ENCODE assay signal across 6 cellular contexts in the genomic region with DNA sequence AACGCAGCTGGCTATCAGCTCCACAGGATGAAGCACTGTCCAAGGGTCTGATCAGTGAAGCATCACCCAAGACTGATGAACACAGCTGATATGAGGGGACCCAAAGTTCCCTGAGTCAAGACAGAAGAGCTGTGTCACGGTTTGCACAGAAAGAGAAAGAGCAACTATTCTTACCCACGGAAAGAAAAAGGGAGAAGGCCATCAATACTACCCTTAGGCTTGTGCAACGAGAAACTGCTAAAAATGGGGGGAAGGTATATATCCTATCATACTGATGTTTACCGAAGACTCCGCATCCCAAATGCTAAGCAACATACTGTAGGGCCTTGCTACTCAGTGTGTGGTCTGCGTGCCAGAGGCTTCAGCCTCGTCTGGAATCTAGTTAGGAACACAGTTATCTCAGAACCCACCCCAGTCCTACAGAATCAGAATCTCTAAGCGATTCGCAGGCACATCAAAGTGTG.
DNase-seq lines count a peak whose midpoint lies in the region; ATAC-seq lines count a peak whose summit lies in the region.

No MANE protein-coding gene starts in this region.

- H3K36me3 ChIP-seq in adipocyte (ENCODE audit: control insufficient read depth, insufficient read depth, low read length, severe bottlenecking) (peaks cover 15% of the 10 kb centered on the region), mucosa of rectum (ENCODE audit: control insufficient read depth in 2 of 2, insufficient read depth in 2 of 2, low read length in 2 of 2) (peaks cover 0 to 6% of the 10 kb centered on the region in 2 donors)

- H3K4me3 ChIP-seq in adipocyte (ENCODE audit: low read length) (peak overlapping the region; percentile 98), mucosa of rectum (ENCODE audit: low read length in 2 of 2) (peak overlapping the region; percentile 92 to 97)

- peak; percentile 3 for ATAC-seq in HG03196 (IDR thresholded peaks at IDR 0.05; ENCODE audit: unreplicated experiment)
- no peak for ATAC-seq in GM21360 (IDR thresholded peaks at IDR 0.05; ENCODE audit: unreplicated experiment)

- H3K4me1 ChIP-seq in adipocyte (ENCODE audit: control insufficient read depth, insufficient read depth, low read length) (peaks cover 16% of the 10 kb centered on the region), mucosa of rectum (ENCODE audit: control insufficient read depth in 2 of 2, insufficient read depth in 2 of 2, low read length in 2 of 2) (peaks cover 23 to 29% of the 10 kb centered on the region in 2 donors)

- no peaks in the 10 kb centered on the region for H3K27me3 ChIP-seq in adipocyte (replicated peaks; ENCODE audit: control insufficient read depth, insufficient read depth, low read length)
- H3K27me3 ChIP-seq in mucosa of rectum (ENCODE audit: control insufficient read depth in 2 of 2, insufficient read depth in 2 of 2, low read length in 2 of 2) = no peaks in the 10 kb centered on the region

- H3K9me3 ChIP-seq in adipocyte (ENCODE audit: control insufficient read depth, low read length) = no peaks in the 10 kb centered on the region
- H3K9me3 ChIP-seq in mucosa of rectum (ENCODE audit: control insufficient read depth in 2 of 2, low read length in 2 of 2) = no peaks in the 10 kb centered on the region

- DNase-seq in adipocyte (ENCODE audit: low read depth) = peak; percentile 62
- DNase-seq in UCSD-AML1 (lab: John Stamatoyannopoulos, UW; ENCODE audit: unreplicated experiment) = no peak
- no peak for DNase-seq in amygdala (lab: John Stamatoyannopoulos, UW)

- H3K9ac ChIP-seq in adipocyte (ENCODE audit: low read length) = peak overlapping the region; percentile 98
- peak overlapping the region; percentile 90 to 98 for H3K9ac ChIP-seq in mucosa of rectum (ENCODE audit: low read depth in 1 of 2, low read length in 2 of 2)

- H3K27ac ChIP-seq in mucosa of rectum (ENCODE audit: low read depth in 2 of 2, low read length in 2 of 2) = peak overlapping the region; percentile 80 to 84
